17 cellular contexts compared by ENCODE assay signal in genomic region chr20:20138301-20139064, GRCh38.
"Had no signal": no experiment of that assay in that cellular context is flagged by ENCODE, and none has a peak within 500 bp of the region (broad histone marks: within the 10 kb centered on the region; RNA-seq: fewer than 3 reads in every experiment).

No MANE protein-coding gene starts in this region.

- H3K36me3 ChIP-seq: lower lobe of right lung, pancreas, tibial nerve had no signal

- H3K36me3 Mint-ChIP-seq: activated CD4-positive, alpha-beta memory T cell treated with anti-CD3 and anti-CD28 coated beads for 36 hours; activated naive CD8-positive, alpha-beta T cell; WTC11 had no signal

- H3K27ac Mint-ChIP-seq: activated CD4-positive, alpha-beta memory T cell treated with anti-CD3 and anti-CD28 coated beads for 36 hours; activated naive CD8-positive, alpha-beta T cell; activated T-helper 1 cell treated with anti-CD3 and anti-CD28 coated beads, Interleukin-12 subunit alpha, Interleukin-12 subunit beta, Interleukin-2, Interleukin-4 antibody, amounts not matched to agents 30 ng/mL and 10 ng/mL and 1 ng/mL, durations not matched to agents 14 hours and 24 hours and 36 hours; T-helper 2 cell treated with Interferon-gamma antibody and Interleukin-4, amounts not matched to agents 5 μg/mL and 100 μg/mL, for 36 hours; WTC11 had no signal

- H3K4me3 ChIP-seq: lower lobe of right lung, pancreas, tibial nerve had no signal

- H3K27me3 ChIP-seq: pancreas, tibial nerve had no signal

- H3K9me3 Mint-ChIP-seq: activated T-helper 1 cell treated with anti-CD3 and anti-CD28 coated beads, Interleukin-12 subunit alpha, Interleukin-12 subunit beta, Interleukin-2, Interleukin-4 antibody, amounts not matched to agents 30 ng/mL and 10 ng/mL and 1 ng/mL, durations not matched to agents 14 hours and 24 hours and 36 hours; T-helper 2 cell treated with Interferon-gamma antibody and Interleukin-4, amounts not matched to agents 5 μg/mL and 100 μg/mL, for 36 hours had no signal

- H3K4me1 ChIP-seq: lower lobe of right lung, pancreas, tibial nerve had no signal

- DNase-seq: activated CD4-positive, alpha-beta memory T cell treated with anti-CD3 and anti-CD28 coated beads for 36 hours; activated CD4-positive, alpha-beta T cell treated with anti-CD3 and anti-CD28 coated beads for 4 hours; activated gamma-delta T cell treated with Interleukin-2 at 50 U/mL for 16 hours; activated T-cell treated with anti-CD3 and anti-CD28 coated beads for 4 hours; effector CD4-positive, alpha-beta T cell; immature natural killer cell; lower lobe of right lung; naive thymus-derived CD8-positive, alpha-beta T cell; pancreas; stimulated activated CD4-positive, alpha-beta T cell treated with anti-CD3 and anti-CD28 coated beads, Interleukin-2, amount 100 ng/mL, for 24 hours; stimulated activated naive CD8-positive, alpha-beta T cell treated with anti-CD3 and anti-CD28 coated beads, Interleukin-15, Interleukin-2, amounts not matched to agents 100 U/mL and 50 U/mL, for 24 hours; substantia nigra had no signal

- H3K27ac ChIP-seq: lower lobe of right lung, pancreas, tibial nerve had no signal

- H3K9me3 ChIP-seq: pancreas had no signal

- H3K27me3 Mint-ChIP-seq: activated CD4-positive, alpha-beta memory T cell treated with anti-CD3 and anti-CD28 coated beads for 36 hours had no signal

- ATAC-seq: lower lobe of right lung; naive thymus-derived CD8-positive, alpha-beta T cell; pancreas; stimulated activated naive CD8-positive, alpha-beta T cell treated with anti-CD3 and anti-CD28 coated beads, Interleukin-15, Interleukin-2, amounts not matched to agents 100 U/mL and 50 U/mL, for 24 hours; WTC11 had no signal

- H3K4me3 Mint-ChIP-seq: activated CD4-positive, alpha-beta memory T cell treated with anti-CD3 and anti-CD28 coated beads for 36 hours; activated naive CD8-positive, alpha-beta T cell; activated T-helper 1 cell treated with anti-CD3 and anti-CD28 coated beads, Interleukin-12 subunit alpha, Interleukin-12 subunit beta, Interleukin-2, Interleukin-4 antibody, amounts not matched to agents 30 ng/mL and 10 ng/mL and 1 ng/mL, durations not matched to agents 14 hours and 24 hours and 36 hours; immature natural killer cell; naive thymus-derived CD8-positive, alpha-beta T cell; T-helper 2 cell treated with Interferon-gamma antibody and Interleukin-4, amounts not matched to agents 5 μg/mL and 100 μg/mL, for 36 hours; WTC11 had no signal

- H3K4me1 Mint-ChIP-seq: WTC11 had no signal
